2 cellular contexts compared by ENCODE assay signal in genomic region chr17:22145605-22146178, GRCh38.
TF ChIP-seq lines count a peak whose summit lies in the region.

No MANE protein-coding gene starts in this region.

TF ChIP-seq in GM23338, 12 proteins besides CTCF, POLR2A, EP300 and RAD21:
- TF ChIP-seq, protein P1, sequence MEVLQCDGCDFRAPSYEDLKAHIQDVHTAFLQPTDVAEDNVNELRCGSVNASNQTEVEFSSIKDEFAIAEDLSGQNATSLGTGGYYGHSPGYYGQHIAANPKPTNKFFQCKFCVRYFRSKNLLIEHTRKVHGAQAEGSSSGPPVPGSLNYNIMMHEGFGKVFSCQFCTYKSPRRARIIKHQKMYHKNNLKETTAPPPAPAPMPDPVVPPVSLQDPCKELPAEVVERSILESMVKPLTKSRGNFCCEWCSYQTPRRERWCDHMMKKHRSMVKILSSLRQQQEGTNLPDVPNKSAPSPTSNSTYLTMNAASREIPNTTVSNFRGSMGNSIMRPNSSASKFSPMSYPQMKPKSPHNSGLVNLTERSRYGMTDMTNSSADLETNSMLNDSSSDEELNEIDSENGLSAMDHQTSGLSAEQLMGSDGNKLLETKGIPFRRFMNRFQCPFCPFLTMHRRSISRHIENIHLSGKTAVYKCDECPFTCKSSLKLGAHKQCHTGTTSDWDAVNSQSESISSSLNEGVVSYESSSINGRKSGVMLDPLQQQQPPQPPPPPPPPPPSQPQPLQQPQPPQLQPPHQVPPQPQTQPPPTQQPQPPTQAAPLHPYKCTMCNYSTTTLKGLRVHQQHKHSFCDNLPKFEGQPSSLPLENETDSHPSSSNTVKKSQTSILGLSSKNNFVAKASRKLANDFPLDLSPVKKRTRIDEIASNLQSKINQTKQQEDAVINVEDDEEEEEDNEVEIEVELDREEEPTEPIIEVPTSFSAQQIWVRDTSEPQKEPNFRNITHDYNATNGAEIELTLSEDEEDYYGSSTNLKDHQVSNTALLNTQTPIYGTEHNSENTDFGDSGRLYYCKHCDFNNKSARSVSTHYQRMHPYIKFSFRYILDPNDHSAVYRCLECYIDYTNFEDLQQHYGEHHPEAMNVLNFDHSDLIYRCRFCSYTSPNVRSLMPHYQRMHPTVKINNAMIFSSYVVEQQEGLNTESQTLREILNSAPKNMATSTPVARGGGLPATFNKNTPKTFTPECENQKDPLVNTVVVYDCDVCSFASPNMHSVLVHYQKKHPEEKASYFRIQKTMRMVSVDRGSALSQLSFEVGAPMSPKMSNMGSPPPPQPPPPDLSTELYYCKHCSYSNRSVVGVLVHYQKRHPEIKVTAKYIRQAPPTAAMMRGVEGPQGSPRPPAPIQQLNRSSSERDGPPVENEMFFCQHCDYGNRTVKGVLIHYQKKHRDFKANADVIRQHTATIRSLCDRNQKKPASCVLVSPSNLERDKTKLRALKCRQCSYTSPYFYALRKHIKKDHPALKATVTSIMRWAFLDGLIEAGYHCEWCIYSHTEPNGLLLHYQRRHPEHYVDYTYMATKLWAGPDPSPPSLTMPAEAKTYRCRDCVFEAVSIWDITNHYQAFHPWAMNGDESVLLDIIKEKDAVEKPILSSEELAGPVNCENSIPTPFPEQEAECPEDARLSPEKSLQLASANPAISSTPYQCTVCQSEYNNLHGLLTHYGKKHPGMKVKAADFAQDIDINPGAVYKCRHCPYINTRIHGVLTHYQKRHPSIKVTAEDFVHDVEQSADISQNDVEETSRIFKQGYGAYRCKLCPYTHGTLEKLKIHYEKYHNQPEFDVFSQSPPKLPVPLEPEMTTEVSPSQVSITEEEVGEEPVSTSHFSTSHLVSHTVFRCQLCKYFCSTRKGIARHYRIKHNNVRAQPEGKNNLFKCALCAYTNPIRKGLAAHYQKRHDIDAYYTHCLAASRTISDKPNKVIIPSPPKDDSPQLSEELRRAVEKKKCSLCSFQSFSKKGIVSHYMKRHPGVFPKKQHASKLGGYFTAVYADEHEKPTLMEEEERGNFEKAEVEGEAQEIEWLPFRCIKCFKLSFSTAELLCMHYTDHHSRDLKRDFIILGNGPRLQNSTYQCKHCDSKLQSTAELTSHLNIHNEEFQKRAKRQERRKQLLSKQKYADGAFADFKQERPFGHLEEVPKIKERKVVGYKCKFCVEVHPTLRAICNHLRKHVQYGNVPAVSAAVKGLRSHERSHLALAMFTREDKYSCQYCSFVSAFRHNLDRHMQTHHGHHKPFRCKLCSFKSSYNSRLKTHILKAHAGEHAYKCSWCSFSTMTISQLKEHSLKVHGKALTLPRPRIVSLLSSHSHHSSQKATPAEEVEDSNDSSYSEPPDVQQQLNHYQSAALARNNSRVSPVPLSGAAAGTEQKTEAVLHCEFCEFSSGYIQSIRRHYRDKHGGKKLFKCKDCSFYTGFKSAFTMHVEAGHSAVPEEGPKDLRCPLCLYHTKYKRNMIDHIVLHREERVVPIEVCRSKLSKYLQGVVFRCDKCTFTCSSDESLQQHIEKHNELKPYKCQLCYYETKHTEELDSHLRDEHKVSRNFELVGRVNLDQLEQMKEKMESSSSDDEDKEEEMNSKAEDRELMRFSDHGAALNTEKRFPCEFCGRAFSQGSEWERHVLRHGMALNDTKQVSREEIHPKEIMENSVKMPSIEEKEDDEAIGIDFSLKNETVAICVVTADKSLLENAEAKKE (CRISPR knock-in tag; IDR thresholded peaks at IDR 0.05): no peak
- TF ChIP-seq STAT1 (IDR thresholded peaks at IDR 0.05; ENCODE audit: unreplicated experiment) (no peak), EZH2 (IDR thresholded peaks at IDR 0.05; ENCODE audit: low read depth, unreplicated experiment) (no peak), ZNF331 (CRISPR knock-in tag; IDR thresholded peaks at IDR 0.05; ENCODE audit: low read depth) (no peak), NANOG (IDR thresholded peaks at IDR 0.05; ENCODE audit: borderline replicate concordance) (no peak), EZH2phosphoT487 (IDR thresholded peaks at IDR 0.05; ENCODE audit: unreplicated experiment) (no peak), CREB1 (CRISPR knock-in tag; IDR thresholded peaks at IDR 0.05; ENCODE audit: low read depth) (no peak), ZNF114 (CRISPR knock-in tag; IDR thresholded peaks at IDR 0.05) (no peak), JUNB (IDR thresholded peaks at IDR 0.05; ENCODE audit: unreplicated experiment) (no peak), POLR2AphosphoS5 (IDR thresholded peaks at IDR 0.05; ENCODE audit: low read depth) (no peak), ETS1 (IDR thresholded peaks at IDR 0.05) (no peak)
- TF ChIP-seq, protein P2, sequence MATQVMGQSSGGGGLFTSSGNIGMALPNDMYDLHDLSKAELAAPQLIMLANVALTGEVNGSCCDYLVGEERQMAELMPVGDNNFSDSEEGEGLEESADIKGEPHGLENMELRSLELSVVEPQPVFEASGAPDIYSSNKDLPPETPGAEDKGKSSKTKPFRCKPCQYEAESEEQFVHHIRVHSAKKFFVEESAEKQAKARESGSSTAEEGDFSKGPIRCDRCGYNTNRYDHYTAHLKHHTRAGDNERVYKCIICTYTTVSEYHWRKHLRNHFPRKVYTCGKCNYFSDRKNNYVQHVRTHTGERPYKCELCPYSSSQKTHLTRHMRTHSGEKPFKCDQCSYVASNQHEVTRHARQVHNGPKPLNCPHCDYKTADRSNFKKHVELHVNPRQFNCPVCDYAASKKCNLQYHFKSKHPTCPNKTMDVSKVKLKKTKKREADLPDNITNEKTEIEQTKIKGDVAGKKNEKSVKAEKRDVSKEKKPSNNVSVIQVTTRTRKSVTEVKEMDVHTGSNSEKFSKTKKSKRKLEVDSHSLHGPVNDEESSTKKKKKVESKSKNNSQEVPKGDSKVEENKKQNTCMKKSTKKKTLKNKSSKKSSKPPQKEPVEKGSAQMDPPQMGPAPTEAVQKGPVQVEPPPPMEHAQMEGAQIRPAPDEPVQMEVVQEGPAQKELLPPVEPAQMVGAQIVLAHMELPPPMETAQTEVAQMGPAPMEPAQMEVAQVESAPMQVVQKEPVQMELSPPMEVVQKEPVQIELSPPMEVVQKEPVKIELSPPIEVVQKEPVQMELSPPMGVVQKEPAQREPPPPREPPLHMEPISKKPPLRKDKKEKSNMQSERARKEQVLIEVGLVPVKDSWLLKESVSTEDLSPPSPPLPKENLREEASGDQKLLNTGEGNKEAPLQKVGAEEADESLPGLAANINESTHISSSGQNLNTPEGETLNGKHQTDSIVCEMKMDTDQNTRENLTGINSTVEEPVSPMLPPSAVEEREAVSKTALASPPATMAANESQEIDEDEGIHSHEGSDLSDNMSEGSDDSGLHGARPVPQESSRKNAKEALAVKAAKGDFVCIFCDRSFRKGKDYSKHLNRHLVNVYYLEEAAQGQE (IDR thresholded peaks at IDR 0.05; ENCODE audit: unreplicated experiment): no peak
TF ChIP-seq in GM23338: peak in this region for 0.

TF ChIP-seq in K562, 482 proteins besides CTCF, POLR2A, EP300 and RAD21 (continued from another document):
- TF ChIP-seq, protein P3, sequence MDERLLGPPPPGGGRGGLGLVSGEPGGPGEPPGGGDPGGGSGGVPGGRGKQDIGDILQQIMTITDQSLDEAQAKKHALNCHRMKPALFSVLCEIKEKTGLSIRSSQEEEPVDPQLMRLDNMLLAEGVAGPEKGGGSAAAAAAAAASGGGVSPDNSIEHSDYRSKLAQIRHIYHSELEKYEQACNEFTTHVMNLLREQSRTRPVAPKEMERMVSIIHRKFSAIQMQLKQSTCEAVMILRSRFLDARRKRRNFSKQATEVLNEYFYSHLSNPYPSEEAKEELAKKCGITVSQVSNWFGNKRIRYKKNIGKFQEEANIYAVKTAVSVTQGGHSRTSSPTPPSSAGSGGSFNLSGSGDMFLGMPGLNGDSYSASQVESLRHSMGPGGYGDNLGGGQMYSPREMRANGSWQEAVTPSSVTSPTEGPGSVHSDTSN (CRISPR knock-in tag; IDR thresholded peaks at IDR 0.05; ENCODE audit: low read depth): no peak
- TF ChIP-seq, protein P3 (tag; conservative IDR thresholded peaks at IDR 0.05; ENCODE audit: low read depth): peak; percentile 45; the same call in 1 of the 2 replicates
- no peak for TF ChIP-seq POLR2H (tag; IDR thresholded peaks at IDR 0.05; ENCODE audit: low read depth)
- TF ChIP-seq ZNF133 (CRISPR knock-in tag; IDR thresholded peaks at IDR 0.05): no peak
- TF ChIP-seq MYBL2 (IDR thresholded peaks at IDR 0.05; ENCODE audit: low read depth): peak; percentile 56; the same call in 1 of the 2 replicates
- no peak for TF ChIP-seq MYBL2 (CRISPR knock-in tag; IDR thresholded peaks at IDR 0.05; ENCODE audit: borderline replicate concordance)
- no peak for TF ChIP-seq KAT2B (IDR thresholded peaks at IDR 0.05; ENCODE audit: low read depth, low read length)
- no peak for TF ChIP-seq TAF7 (tag; IDR thresholded peaks at IDR 0.05)
- TF ChIP-seq MEIS2 (IDR thresholded peaks at IDR 0.05; ENCODE audit: partially characterized antibody): peak; percentile 56
- TF ChIP-seq, protein P4, sequence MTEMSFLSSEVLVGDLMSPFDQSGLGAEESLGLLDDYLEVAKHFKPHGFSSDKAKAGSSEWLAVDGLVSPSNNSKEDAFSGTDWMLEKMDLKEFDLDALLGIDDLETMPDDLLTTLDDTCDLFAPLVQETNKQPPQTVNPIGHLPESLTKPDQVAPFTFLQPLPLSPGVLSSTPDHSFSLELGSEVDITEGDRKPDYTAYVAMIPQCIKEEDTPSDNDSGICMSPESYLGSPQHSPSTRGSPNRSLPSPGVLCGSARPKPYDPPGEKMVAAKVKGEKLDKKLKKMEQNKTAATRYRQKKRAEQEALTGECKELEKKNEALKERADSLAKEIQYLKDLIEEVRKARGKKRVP (CRISPR knock-in tag; IDR thresholded peaks at IDR 0.05): no peak
- TF ChIP-seq BDP1 (IDR thresholded peaks at IDR 0.05; ENCODE audit: insufficient read depth, insufficient read length): no peak
- TF ChIP-seq POLR2G (IDR thresholded peaks at IDR 0.05; ENCODE audit: low read depth, low read length): no peak
- TF ChIP-seq, protein P5, sequence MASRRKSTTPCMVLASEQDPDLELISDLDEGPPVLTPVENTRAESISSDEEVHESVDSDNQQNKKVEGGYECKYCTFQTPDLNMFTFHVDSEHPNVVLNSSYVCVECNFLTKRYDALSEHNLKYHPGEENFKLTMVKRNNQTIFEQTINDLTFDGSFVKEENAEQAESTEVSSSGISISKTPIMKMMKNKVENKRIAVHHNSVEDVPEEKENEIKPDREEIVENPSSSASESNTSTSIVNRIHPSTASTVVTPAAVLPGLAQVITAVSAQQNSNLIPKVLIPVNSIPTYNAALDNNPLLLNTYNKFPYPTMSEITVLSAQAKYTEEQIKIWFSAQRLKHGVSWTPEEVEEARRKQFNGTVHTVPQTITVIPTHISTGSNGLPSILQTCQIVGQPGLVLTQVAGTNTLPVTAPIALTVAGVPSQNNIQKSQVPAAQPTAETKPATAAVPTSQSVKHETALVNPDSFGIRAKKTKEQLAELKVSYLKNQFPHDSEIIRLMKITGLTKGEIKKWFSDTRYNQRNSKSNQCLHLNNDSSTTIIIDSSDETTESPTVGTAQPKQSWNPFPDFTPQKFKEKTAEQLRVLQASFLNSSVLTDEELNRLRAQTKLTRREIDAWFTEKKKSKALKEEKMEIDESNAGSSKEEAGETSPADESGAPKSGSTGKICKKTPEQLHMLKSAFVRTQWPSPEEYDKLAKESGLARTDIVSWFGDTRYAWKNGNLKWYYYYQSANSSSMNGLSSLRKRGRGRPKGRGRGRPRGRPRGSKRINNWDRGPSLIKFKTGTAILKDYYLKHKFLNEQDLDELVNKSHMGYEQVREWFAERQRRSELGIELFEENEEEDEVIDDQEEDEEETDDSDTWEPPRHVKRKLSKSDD (conservative IDR thresholded peaks at IDR 0.05; ENCODE audit: low read length): no peak
- no peak for TF ChIP-seq EP400 (IDR thresholded peaks at IDR 0.05)
- no peak for TF ChIP-seq FOS (IDR thresholded peaks at IDR 0.05; ENCODE audit: extremely low read depth, insufficient read length)
- TF ChIP-seq ZNF583 (CRISPR knock-in tag; IDR thresholded peaks at IDR 0.05): no peak
